Comparison of ENCODE assay signal across 8 cellular contexts in the genomic region with DNA sequence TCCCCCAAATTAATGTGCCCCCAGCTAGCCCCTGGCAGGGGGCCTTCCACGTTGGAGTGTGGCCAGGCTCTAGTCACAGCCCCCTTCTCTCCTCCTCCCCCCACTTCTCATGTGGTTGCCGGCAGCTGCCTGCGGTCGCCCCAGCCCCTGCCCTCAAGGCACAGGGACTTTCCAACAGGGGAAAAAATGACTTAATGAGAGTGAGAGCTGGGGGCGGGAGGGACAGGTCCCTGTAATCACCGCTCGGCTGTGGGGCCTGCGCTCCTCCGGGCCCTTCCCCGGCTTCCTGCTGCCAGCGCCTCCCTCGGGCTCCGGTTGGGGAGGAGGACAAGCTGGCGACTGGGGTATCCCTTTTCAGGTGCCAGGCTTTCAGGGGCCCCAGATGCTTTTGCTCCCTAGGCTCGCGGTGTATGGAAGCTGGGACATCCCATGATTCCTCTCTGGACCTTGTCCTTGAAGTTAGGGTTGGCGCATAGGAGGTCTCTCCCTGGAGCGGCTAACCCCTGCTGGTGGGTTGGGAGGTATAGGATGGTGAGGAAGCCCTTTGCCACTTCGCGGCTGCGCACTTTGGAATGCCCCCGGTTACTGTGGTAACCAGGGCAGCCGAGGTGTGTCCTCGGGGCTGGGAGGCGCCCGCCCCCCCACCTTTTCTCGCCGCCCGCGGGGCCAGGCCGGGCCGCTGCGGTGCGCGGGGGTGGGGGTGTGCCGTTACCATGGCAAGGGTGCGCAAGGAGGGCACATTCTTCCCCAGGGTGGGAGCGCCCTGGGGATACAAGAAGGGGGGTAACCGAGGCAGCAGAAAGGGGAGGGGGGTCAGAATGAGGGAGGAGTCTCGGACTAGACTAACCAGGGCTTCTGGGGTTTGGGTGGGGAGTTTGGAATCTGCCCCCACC. TPM values are rescaled to one million over a fixed set of nuclear protein-coding genes. Genes with fewer than 3 reads are reported as not detected.
DNase-seq lines count a peak whose midpoint lies in the region; ATAC-seq and TF ChIP-seq lines count a peak whose summit lies in the region.

No MANE protein-coding gene starts in this region.

- peak overlapping the region; percentile 98 for H3K4me2 ChIP-seq in OCI-LY3 (ENCODE audit: low read length)

- no peaks in the 10 kb centered on the region for H3K9me3 ChIP-seq in OCI-LY3 (ENCODE audit: insufficient read depth, low read length)

- no peak overlapping the region for H2AFZ ChIP-seq in OCI-LY3 (ENCODE audit: low read depth, low read length)

- peak; percentile 75 for DNase-seq in CD1c-positive myeloid dendritic cell (ENCODE audit: extremely low spot score)
- DNase-seq in activated T-helper 1 cell treated with anti-CD3 and anti-CD28 coated beads, Interleukin-2, amount 50 U/mL, for 16 hours (ENCODE audit: low read depth in 1 of 2, low spot score in 1 of 2), result peak; percentile 59 to 81
- peak; percentile 72 for DNase-seq in kidney epithelial cell (ENCODE audit: low read depth)
- peak; percentile 75 to 88 for DNase-seq in stimulated activated CD8-positive, alpha-beta memory T cell treated with anti-CD3 and anti-CD28 coated beads, Interleukin-15, amount 100 ng/mL, for 4 hours (ENCODE audit: low read depth in 2 of 2)
- DNase-seq in OCI-M2 (lab: John Stamatoyannopoulos, UW; ENCODE audit: unreplicated experiment), result no peak

- ATAC-seq in GM19035 (IDR thresholded peaks at IDR 0.05; ENCODE audit: unreplicated experiment) (peak; percentile 68), HG03159 (IDR thresholded peaks at IDR 0.05; ENCODE audit: unreplicated experiment) (peak; percentile 59)

- H3K27me3 ChIP-seq in OCI-LY3 (ENCODE audit: low read depth, low read length) (peaks cover 5% of the 10 kb centered on the region; the same call in 1 of the 2 replicates), kidney epithelial cell (ENCODE audit: control insufficient read depth, insufficient read depth, low read length) (peaks cover 19% of the 10 kb centered on the region)

- H3K4me3 ChIP-seq in OCI-LY3 (ENCODE audit: low read length) (peak overlapping the region; percentile 85), kidney epithelial cell (ENCODE audit: low read depth, low read length) (peak overlapping the region; percentile 22)

- peak overlapping the region; percentile 99 for H3K27ac ChIP-seq in OCI-LY3 (ENCODE audit: low read length)

- peaks cover 66% of the 10 kb centered on the region for H3K4me1 ChIP-seq in OCI-LY3 (ENCODE audit: low read length)

- H3K36me3 ChIP-seq in OCI-LY3 (replicated peaks; ENCODE audit: low read depth, low read length), result peaks cover 6% of the 10 kb centered on the region
- no peaks in the 10 kb centered on the region for H3K36me3 ChIP-seq in kidney epithelial cell (ENCODE audit: control insufficient read depth, insufficient read depth, low read length)

- no peaks in the 10 kb centered on the region for H3K79me2 ChIP-seq in OCI-LY3 (ENCODE audit: low read length)

- H3K9ac ChIP-seq in OCI-LY3 (ENCODE audit: low read length), result peak overlapping the region; percentile 97

- H4K20me1 ChIP-seq in OCI-LY3 (ENCODE audit: insufficient read depth, low read length), result no peaks in the 10 kb centered on the region

- TF ChIP-seq CTCF in OCI-LY3 (IDR thresholded peaks at IDR 0.05; ENCODE audit: low read depth, low read length), result no peak
- peak; percentile 12 for TF ChIP-seq CTCF in kidney epithelial cell (IDR thresholded peaks at IDR 0.05; ENCODE audit: insufficient read depth, low read length, poor library complexity, severe bottlenecking)

RNA-seq across cellular contexts. Expression of gene WNT10A, which starts 16.1 kb away (rescaled TPM):
- 5.6 and 7.1 TPM in 2 replicates for total RNA-seq in kidney epithelial cell

RNA-seq across cellular contexts. Expression of gene WNT6, which starts 37.1 kb away (rescaled TPM):
- total RNA-seq in kidney epithelial cell, result 1.2 and 1.6 TPM in 2 replicates
